16 cellular contexts compared by ENCODE assay signal in the genomic region with DNA sequence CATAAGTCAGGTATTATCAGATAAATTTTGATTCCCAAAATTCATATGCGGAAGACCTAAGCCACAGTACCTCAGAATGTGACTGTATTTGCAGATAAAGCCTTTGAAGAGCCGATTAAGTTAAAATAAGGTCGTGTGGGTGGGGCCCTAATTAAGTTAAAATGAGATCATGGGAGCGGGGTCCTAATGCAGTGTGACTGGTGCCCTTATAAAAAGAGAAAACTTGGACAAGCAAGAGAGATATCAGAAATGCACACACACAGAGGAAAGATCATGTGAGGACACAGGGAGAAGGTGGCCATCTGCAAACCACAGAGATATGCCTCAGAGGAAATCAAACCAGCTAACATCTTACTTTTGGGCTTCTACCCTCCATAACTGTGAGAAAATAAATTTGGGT.
"Had no signal": no experiment of that assay in that cellular context is flagged by ENCODE, and none has a peak within 500 bp of the region (broad histone marks: within the 10 kb centered on the region; RNA-seq: fewer than 3 reads in every experiment).

No MANE protein-coding gene starts in this region.

- H3K4me1 ChIP-seq: body of pancreas, right atrium auricular region, stomach had no signal

- H3K9me3 ChIP-seq: body of pancreas, mucosa of descending colon, right atrium auricular region, stomach, thoracic aorta had no signal

- H3K27ac Mint-ChIP-seq: immature natural killer cell; naive thymus-derived CD8-positive, alpha-beta T cell had no signal

- H3K4me1 Mint-ChIP-seq: immature natural killer cell; naive thymus-derived CD8-positive, alpha-beta T cell had no signal

- H3K36me3 Mint-ChIP-seq: immature natural killer cell; naive thymus-derived CD8-positive, alpha-beta T cell had no signal

- H3K4me3 Mint-ChIP-seq: immature natural killer cell; naive thymus-derived CD8-positive, alpha-beta T cell had no signal

- H3K27me3 ChIP-seq: body of pancreas, right atrium auricular region, stomach had no signal

- H3K4me3 ChIP-seq: body of pancreas, mucosa of descending colon, right atrium auricular region, skin epidermis, stomach, thoracic aorta had no signal

- DNase-seq: activated CD4-positive, CD25-positive, alpha-beta regulatory T cell; activated naive CD4-positive, alpha-beta T cell treated with anti-CD3 and anti-CD28 coated beads, Interleukin-2, amount 50 U/mL, for 16 hours; activated T-cell treated with anti-CD3 and anti-CD28 coated beads, Interleukin-2, amount 50 U/mL, for 1 hour; amniotic stem cell; body of pancreas; cerebellar nuclear complex; dermis blood vessel endothelial cell; immature natural killer cell; left colon; mucosa of descending colon; naive thymus-derived CD8-positive, alpha-beta T cell; posterior cingulate gyrus; stomach had no signal

- H3K36me3 ChIP-seq: right atrium auricular region, stomach, thoracic aorta had no signal

- H3K27ac ChIP-seq: body of pancreas, right atrium auricular region, skin epidermis, stomach, thoracic aorta had no signal
